Comparison of ENCODE assay signal across 10 cellular contexts in the genomic region with DNA sequence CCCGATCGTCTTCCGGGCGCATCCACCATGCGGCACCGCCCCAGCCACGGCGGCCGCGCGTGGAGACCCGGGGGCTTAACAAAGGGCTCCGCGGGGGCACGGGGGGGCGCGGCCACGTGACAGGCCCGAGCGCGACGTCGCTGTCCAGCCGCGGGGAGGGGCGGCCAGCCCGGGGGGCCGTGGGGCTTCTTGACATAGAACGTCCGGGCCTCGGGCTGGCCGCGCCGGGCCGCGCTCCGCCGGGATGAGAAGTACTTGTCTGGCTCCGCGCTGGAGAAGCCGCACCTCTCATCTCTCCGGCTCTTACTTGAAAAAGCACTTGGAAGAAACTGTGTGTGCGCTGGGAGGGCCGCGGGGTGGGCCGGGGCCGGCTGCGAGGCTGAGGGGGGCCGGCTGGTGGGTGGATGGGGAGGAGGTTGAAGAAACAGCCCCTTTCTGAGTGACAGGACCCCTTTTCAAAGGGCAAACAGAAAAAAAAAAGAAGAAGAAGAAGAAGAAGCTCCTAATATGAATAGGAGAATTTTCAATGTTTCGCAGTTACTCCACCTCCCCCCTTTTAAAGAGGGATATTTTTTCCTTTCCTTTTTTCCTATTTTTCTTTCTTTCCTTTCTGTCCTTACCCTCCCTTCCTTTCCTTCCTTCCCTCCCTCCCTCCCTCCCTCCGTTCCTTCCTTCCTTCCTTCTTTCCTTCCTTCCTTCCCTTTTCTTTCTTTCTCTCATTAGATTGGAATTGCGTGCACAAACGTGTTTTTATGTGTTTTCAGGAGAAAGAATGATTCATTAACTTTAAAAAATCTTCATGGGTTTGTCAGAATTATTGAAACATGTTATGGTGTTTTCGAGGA. TPM values are rescaled to one million over a fixed set of nuclear protein-coding genes. Genes with fewer than 3 reads are reported as not detected.
A peak's percentile ranks its signal among the peaks of the same experiment; 100 is the strongest.
DNase-seq lines count a peak whose midpoint lies in the region; ATAC-seq and TF ChIP-seq lines count a peak whose summit lies in the region.
"Had no signal": no experiment of that assay in that cellular context is flagged by ENCODE, and none has a peak within 500 bp of the region (broad histone marks: within the 10 kb centered on the region; RNA-seq: fewer than 3 reads in every experiment).

No MANE protein-coding gene starts in this region.

- peak overlapping the region; percentile 23 for H3K4me3 ChIP-seq in right cardiac atrium (ENCODE audit: low read length)
- H3K4me3 ChIP-seq in coronary artery, result peak overlapping the region; percentile 61

- WGBS in right cardiac atrium, result 7% methylated on average over 54 of the region's 54 CpGs

- no peaks in the 10 kb centered on the region for H3K27me3 ChIP-seq in right cardiac atrium (ENCODE audit: control insufficient read depth, insufficient read depth)

- intact Hi-C loops in right cardiac atrium (cut with DNase I) (loop anchor here in 2 of 4 donors (10.0 kb wide), 2 partner anchors 190 to 200 kb away; no protein-coding TSS in a partner anchor), left ventricle myocardium superior (cut with micrococcal nuclease) (no loop called here)

- no peaks in the 10 kb centered on the region for H3K4me1 ChIP-seq in right cardiac atrium (ENCODE audit: control insufficient read depth, insufficient read depth, low read length)

- TF ChIP-seq CTCF in coronary artery (IDR thresholded peaks at IDR 0.05), result no peak

- DNase-seq in right cardiac atrium (peak; percentile 37 to 77 (median 75)), left ventricle myocardium superior (no peak), coronary artery (ENCODE audit: low spot score) (no peak), midbrain (lab: John Stamatoyannopoulos, UW) (peak; percentile 60), middle frontal gyrus (ENCODE audit: extremely low spot score, low spot score) (no peak), GF-D8 (lab: John Stamatoyannopoulos, UW) (no peak), activated gamma-delta T cell (lab: John Stamatoyannopoulos, UW) (no peak)
- DNase-seq: NCI-H526 treated with DMSO at 0.1 percent for 48 hours had no signal

- no peak overlapping the region for H3K27ac ChIP-seq in right cardiac atrium (ENCODE audit: low read length)
- H3K27ac ChIP-seq in coronary artery, result no peak overlapping the region

- no peaks in the 10 kb centered on the region for H3K9me3 ChIP-seq in right cardiac atrium (ENCODE audit: control insufficient read depth, low read length)

- ATAC-seq in right cardiac atrium (peak; percentile 34 to 47), left ventricle myocardium superior (no peak), GM18907 (IDR thresholded peaks at IDR 0.05; ENCODE audit: unreplicated experiment) (no peak)
- ATAC-seq: stimulated activated effector memory CD8-positive, alpha-beta T cell treated with anti-CD3 and anti-CD28 coated beads, Interleukin-12 subunit alpha, Interleukin-12 subunit beta, amount 100 ng/mL, for 72 hours had no signal

RNA-seq across cellular contexts. Expression of a gene that starts 21.3 kb away (rescaled TPM):
- total RNA-seq in right cardiac atrium (10 to 100 TPM; 22.1 to 59.2 (median 42.6) TPM), left ventricle myocardium superior (1.9 TPM)
- polyA plus RNA-seq in right cardiac atrium, result 29.0 TPM

RNA-seq across cellular contexts. Expression of a gene that starts 23.3 kb away (rescaled TPM):
- total RNA-seq in right cardiac atrium (10 to 100 TPM in 3 of 4 donors, 1 to 10 TPM in 1; 7.8 to 13.2 (median 11.8) TPM), left ventricle myocardium superior (0.57 TPM)
- polyA plus RNA-seq in right cardiac atrium, result 10.3 TPM

Comparison
In these comparisons a context has a peak if more than half of its experiments do, and no peak if none do; other contexts are left out.
1. ATAC-seq: peak in right cardiac atrium (2 of 2); none in left ventricle myocardium superior (single experiment) and GM18907 (single experiment).
2. DNase-seq: peak in right cardiac atrium (3 of 3) and midbrain (single experiment); none in left ventricle myocardium superior (single experiment), coronary artery (single experiment), middle frontal gyrus (single experiment), GF-D8 (single experiment) and activated gamma-delta T cell (single experiment).